In the genomic region with DNA sequence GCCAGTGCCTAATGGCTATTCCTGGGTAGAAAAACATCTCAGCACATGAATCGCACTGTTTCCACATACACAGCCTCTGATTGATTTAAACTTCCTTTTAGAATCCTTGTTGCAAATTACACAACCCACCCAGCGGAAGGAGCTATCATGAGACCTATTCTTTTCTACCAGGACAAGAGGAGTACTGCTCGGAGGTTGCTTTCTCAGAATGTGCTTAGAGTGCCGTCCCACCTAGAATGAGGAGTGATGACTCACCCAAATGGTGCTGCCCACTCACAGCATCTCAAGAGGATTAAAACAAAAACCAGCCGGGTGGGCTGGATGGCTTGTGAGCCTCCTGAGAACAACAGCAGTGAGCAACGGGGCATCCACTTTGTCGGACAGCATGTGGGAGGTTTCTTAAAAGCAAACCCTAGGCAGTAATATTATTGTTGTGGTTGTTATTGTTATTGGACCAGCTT, we compare ENCODE assay signal across 11 cellular contexts.
DNase-seq lines count a peak whose midpoint lies in the region; ATAC-seq lines count a peak whose summit lies in the region.
"Had no signal": no experiment of that assay in that cellular context is flagged by ENCODE, and none has a peak within 500 bp of the region (broad histone marks: within the 10 kb centered on the region; RNA-seq: fewer than 3 reads in every experiment).

No MANE protein-coding gene starts in this region.

- H3K9me3 Mint-ChIP-seq in activated naive CD8-positive, alpha-beta T cell treated with anti-CD3 and anti-CD28 coated beads, Interleukin-2, amount 50 U/mL, for 24 hours = no peaks in the 10 kb centered on the region
- no peaks in the 10 kb centered on the region for H3K9me3 Mint-ChIP-seq in activated naive CD8-positive, alpha-beta T cell treated with anti-CD3 and anti-CD28 coated beads for 36 hours
- H3K9me3 Mint-ChIP-seq: T-cell, type B pancreatic cell had no signal

- no peaks in the 10 kb centered on the region for H3K4me1 Mint-ChIP-seq in activated naive CD8-positive, alpha-beta T cell treated with anti-CD3 and anti-CD28 coated beads, Interleukin-2, amount 50 U/mL, for 24 hours
- no peaks in the 10 kb centered on the region for H3K4me1 Mint-ChIP-seq in activated naive CD8-positive, alpha-beta T cell treated with anti-CD3 and anti-CD28 coated beads for 36 hours
- H3K4me1 Mint-ChIP-seq: T-cell had no signal

- no peak overlapping the region for H3K27ac Mint-ChIP-seq in activated naive CD8-positive, alpha-beta T cell treated with anti-CD3 and anti-CD28 coated beads, Interleukin-2, amount 50 U/mL, for 24 hours
- no peak overlapping the region for H3K27ac Mint-ChIP-seq in activated naive CD8-positive, alpha-beta T cell treated with anti-CD3 and anti-CD28 coated beads for 36 hours
- H3K27ac Mint-ChIP-seq: T-cell, type B pancreatic cell had no signal

- H3K27me3 Mint-ChIP-seq in activated naive CD8-positive, alpha-beta T cell treated with anti-CD3 and anti-CD28 coated beads, Interleukin-2, amount 50 U/mL, for 24 hours = no peaks in the 10 kb centered on the region
- H3K27me3 Mint-ChIP-seq in activated naive CD8-positive, alpha-beta T cell treated with anti-CD3 and anti-CD28 coated beads for 36 hours = peaks cover 8% of the 10 kb centered on the region

- peak; percentile 20 for ATAC-seq in activated naive CD8-positive, alpha-beta T cell treated with anti-CD3 and anti-CD28 coated beads, Interleukin-2, amount 50 U/mL, for 24 hours
- no peak for ATAC-seq in GM18873 (IDR thresholded peaks at IDR 0.05; ENCODE audit: low FRiP score, unreplicated experiment)
- ATAC-seq: T-cell had no signal

- in situ Hi-C loops in ACHN (cut with HindIII; ENCODE audit: low pct_ligation_motif_present, low pct_unique_long_range_greater_than_20kb, low sequenced_read_pairs) = no loop called here

- H3K36me3 Mint-ChIP-seq in activated naive CD8-positive, alpha-beta T cell treated with anti-CD3 and anti-CD28 coated beads, Interleukin-2, amount 50 U/mL, for 24 hours (ENCODE audit: low read depth) = no peaks in the 10 kb centered on the region
- no peaks in the 10 kb centered on the region for H3K36me3 Mint-ChIP-seq in activated naive CD8-positive, alpha-beta T cell treated with anti-CD3 and anti-CD28 coated beads for 36 hours
- H3K36me3 Mint-ChIP-seq: T-cell, type B pancreatic cell had no signal

- DNase-seq in activated naive CD8-positive, alpha-beta T cell treated with anti-CD3 and anti-CD28 coated beads, Interleukin-2, amount 50 U/mL, for 24 hours = no peak
- no peak for DNase-seq in activated naive CD8-positive, alpha-beta T cell treated with anti-CD3 and anti-CD28 coated beads for 36 hours
- DNase-seq in amniotic epithelial cell (ENCODE audit: low read depth) = peak; percentile 90
- peak; percentile 7 for DNase-seq in globus pallidus (ENCODE audit: low spot score)
- peak; percentile 64 for DNase-seq in superior temporal gyrus (ENCODE audit: extremely low spot score)
- no peak for DNase-seq in NCI-H1417 treated with DMSO at 0.1 percent for 48 hours (lab: John Stamatoyannopoulos, UW)
- no peak for DNase-seq in ACHN
- DNase-seq: NCI-H2107, T-cell had no signal

- no peak overlapping the region for H3K4me3 Mint-ChIP-seq in activated naive CD8-positive, alpha-beta T cell treated with anti-CD3 and anti-CD28 coated beads, Interleukin-2, amount 50 U/mL, for 24 hours
- no peak overlapping the region for H3K4me3 Mint-ChIP-seq in activated naive CD8-positive, alpha-beta T cell treated with anti-CD3 and anti-CD28 coated beads for 36 hours
- H3K4me3 Mint-ChIP-seq: T-cell, type B pancreatic cell had no signal

Comparison
In these comparisons a context has a peak if more than half of its experiments do, and no peak if none do; other contexts are left out.
1. DNase-seq: peak in amniotic epithelial cell (single experiment), globus pallidus (single experiment) and superior temporal gyrus (single experiment); none in activated naive CD8-positive, alpha-beta T cell treated with anti-CD3 and anti-CD28 coated beads, Interleukin-2, amount 50 U/mL, for 24 hours (single experiment), activated naive CD8-positive, alpha-beta T cell treated with anti-CD3 and anti-CD28 coated beads for 36 hours (single experiment), NCI-H1417 treated with DMSO at 0.1 percent for 48 hours (single experiment) and ACHN (single experiment).